Comparison of ENCODE assay signal across 21 cellular contexts in the genomic region with DNA sequence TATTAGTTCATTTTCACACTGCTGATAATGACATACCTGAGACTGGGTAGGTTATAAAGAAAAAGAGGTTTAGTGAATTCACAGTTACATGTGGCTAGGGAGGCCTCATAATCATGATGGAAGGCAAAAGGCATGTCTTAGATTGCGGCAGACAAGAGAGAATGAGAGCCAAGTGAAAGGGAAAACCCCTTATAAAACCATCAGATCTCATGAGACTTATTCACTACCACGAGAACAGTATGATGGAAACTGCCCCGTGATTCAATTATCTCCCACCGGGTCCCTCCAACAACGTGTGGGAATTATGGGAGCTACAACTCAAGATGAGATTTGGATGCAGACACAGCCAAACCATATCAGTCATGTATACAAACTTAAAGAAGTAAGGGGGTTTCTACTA. TPM values are rescaled to one million over a fixed set of nuclear protein-coding genes. Genes with fewer than 3 reads are reported as not detected.
DNase-seq lines count a peak whose midpoint lies in the region; ATAC-seq and TF ChIP-seq lines count a peak whose summit lies in the region.
"Had no signal": no experiment of that assay in that cellular context is flagged by ENCODE, and none has a peak within 500 bp of the region (broad histone marks: within the 10 kb centered on the region; RNA-seq: fewer than 3 reads in every experiment).

No MANE protein-coding gene starts in this region.

- CTCF ChIA-PET in WTC11 (lab: Charles Lee) = interaction anchor here (1.0 kb wide), 1 partner anchor 19 kb away, joined by 3 read pairs; the partner anchor contains the start of gene PYROXD1

- H3K27ac Mint-ChIP-seq in WTC11 = 0 out of 2 replicates have a peak overlapping the region, but pooled peaks have one; percentile 68
- H3K27ac Mint-ChIP-seq: CD8-positive, alpha-beta T cell; T-helper 17 cell had no signal

- H3K27me3 Mint-ChIP-seq in WTC11 (ENCODE audit: low read depth) = no peaks in the 10 kb centered on the region

- H3K36me3 Mint-ChIP-seq in WTC11 = 0 out of 2 replicates have a peak, but pooled peaks cover 3% of the 10 kb centered on the region
- H3K36me3 Mint-ChIP-seq: CD8-positive, alpha-beta T cell had no signal

- POLR2A ChIA-PET in WTC11 (lab: Charles Lee) = no interaction called here

- H3K4me1 Mint-ChIP-seq in WTC11 = peaks cover 21% of the 10 kb centered on the region
- H3K4me1 Mint-ChIP-seq: T-helper 17 cell had no signal

- TF ChIP-seq CTCF in WTC11 (IDR thresholded peaks at IDR 0.05) = no peak

- peak overlapping the region; percentile 9; the same call in 1 of the 2 replicates for H3K4me3 Mint-ChIP-seq in WTC11
- H3K4me3 Mint-ChIP-seq: CD8-positive, alpha-beta T cell; T-helper 17 cell had no signal

- DNase-seq in A172 (ENCODE audit: low spot score) (peak; percentile 16), DMS53 (lab: John Stamatoyannopoulos, UW) (peak; percentile 78), WTC11 (ENCODE audit: low spot score) (no peak), iris pigment epithelial cell (ENCODE audit: low read depth) (peak; percentile 16), activated T-cell treated with anti-CD3 and anti-CD28 coated beads for 4 hours (no peak), SW 1271 (lab: John Stamatoyannopoulos, UW) (no peak)
- DNase-seq: C1 segment of cervical spinal cord; Calu3; CD8-positive, alpha-beta T cell; H7; IMR-90; NCI-H1048; NCI-H1417 treated with DMSO at 0.1 percent for 48 hours; NCI-H187 treated with DMSO at 0.1 percent for 48 hours; NCI-H2107; NCI-H446 treated with DMSO at 0.1 percent for 48 hours; SK-N-SH; T-helper 17 cell had no signal

- H3K9me3 Mint-ChIP-seq in WTC11 = peaks cover 9% of the 10 kb centered on the region
- H3K9me3 Mint-ChIP-seq: CD8-positive, alpha-beta T cell had no signal

- ATAC-seq in WTC11 (no peak), GM21717 (IDR thresholded peaks at IDR 0.05; ENCODE audit: unreplicated experiment) (no peak), HG02610 (IDR thresholded peaks at IDR 0.05; ENCODE audit: unreplicated experiment) (no peak)
- ATAC-seq: A549; CD8-positive, alpha-beta T cell; T-helper 17 cell had no signal

TF ChIP-seq in WTC11, 78 proteins besides CTCF, POLR2A, EP300 and RAD21:
- no peak for TF ChIP-seq NR2C2 (CRISPR knock-in tag; IDR thresholded peaks at IDR 0.05)
- TF ChIP-seq ZNF423 (CRISPR knock-in tag; IDR thresholded peaks at IDR 0.05) = no peak
- no peak for TF ChIP-seq TEAD4 (CRISPR knock-in tag; IDR thresholded peaks at IDR 0.05)
- no peak for TF ChIP-seq ESRRA (CRISPR knock-in tag; IDR thresholded peaks at IDR 0.05; ENCODE audit: borderline replicate concordance)
- TF ChIP-seq, protein P1, sequence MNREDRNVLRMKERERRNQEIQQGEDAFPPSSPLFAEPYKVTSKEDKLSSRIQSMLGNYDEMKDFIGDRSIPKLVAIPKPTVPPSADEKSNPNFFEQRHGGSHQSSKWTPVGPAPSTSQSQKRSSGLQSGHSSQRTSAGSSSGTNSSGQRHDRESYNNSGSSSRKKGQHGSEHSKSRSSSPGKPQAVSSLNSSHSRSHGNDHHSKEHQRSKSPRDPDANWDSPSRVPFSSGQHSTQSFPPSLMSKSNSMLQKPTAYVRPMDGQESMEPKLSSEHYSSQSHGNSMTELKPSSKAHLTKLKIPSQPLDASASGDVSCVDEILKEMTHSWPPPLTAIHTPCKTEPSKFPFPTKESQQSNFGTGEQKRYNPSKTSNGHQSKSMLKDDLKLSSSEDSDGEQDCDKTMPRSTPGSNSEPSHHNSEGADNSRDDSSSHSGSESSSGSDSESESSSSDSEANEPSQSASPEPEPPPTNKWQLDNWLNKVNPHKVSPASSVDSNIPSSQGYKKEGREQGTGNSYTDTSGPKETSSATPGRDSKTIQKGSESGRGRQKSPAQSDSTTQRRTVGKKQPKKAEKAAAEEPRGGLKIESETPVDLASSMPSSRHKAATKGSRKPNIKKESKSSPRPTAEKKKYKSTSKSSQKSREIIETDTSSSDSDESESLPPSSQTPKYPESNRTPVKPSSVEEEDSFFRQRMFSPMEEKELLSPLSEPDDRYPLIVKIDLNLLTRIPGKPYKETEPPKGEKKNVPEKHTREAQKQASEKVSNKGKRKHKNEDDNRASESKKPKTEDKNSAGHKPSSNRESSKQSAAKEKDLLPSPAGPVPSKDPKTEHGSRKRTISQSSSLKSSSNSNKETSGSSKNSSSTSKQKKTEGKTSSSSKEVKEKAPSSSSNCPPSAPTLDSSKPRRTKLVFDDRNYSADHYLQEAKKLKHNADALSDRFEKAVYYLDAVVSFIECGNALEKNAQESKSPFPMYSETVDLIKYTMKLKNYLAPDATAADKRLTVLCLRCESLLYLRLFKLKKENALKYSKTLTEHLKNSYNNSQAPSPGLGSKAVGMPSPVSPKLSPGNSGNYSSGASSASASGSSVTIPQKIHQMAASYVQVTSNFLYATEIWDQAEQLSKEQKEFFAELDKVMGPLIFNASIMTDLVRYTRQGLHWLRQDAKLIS (CRISPR knock-in tag; IDR thresholded peaks at IDR 0.05; ENCODE audit: borderline replicate concordance) = no peak
- TF ChIP-seq EMX1 (CRISPR knock-in tag; IDR thresholded peaks at IDR 0.05) = no peak
- no peak for TF ChIP-seq KAT7 (CRISPR knock-in tag; IDR thresholded peaks at IDR 0.05; ENCODE audit: borderline replicate concordance)
- TF ChIP-seq RELA (CRISPR knock-in tag; IDR thresholded peaks at IDR 0.05; ENCODE audit: borderline replicate concordance) = no peak
- no peak for TF ChIP-seq ELF4 (CRISPR knock-in tag; IDR thresholded peaks at IDR 0.05; ENCODE audit: low read depth)
- TF ChIP-seq IRF2 (CRISPR knock-in tag; IDR thresholded peaks at IDR 0.05; ENCODE audit: borderline replicate concordance, low read depth) = no peak
- TF ChIP-seq, protein P2, sequence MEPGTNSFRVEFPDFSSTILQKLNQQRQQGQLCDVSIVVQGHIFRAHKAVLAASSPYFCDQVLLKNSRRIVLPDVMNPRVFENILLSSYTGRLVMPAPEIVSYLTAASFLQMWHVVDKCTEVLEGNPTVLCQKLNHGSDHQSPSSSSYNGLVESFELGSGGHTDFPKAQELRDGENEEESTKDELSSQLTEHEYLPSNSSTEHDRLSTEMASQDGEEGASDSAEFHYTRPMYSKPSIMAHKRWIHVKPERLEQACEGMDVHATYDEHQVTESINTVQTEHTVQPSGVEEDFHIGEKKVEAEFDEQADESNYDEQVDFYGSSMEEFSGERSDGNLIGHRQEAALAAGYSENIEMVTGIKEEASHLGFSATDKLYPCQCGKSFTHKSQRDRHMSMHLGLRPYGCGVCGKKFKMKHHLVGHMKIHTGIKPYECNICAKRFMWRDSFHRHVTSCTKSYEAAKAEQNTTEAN (CRISPR knock-in tag; IDR thresholded peaks at IDR 0.05) = no peak
- TF ChIP-seq, protein P3, sequence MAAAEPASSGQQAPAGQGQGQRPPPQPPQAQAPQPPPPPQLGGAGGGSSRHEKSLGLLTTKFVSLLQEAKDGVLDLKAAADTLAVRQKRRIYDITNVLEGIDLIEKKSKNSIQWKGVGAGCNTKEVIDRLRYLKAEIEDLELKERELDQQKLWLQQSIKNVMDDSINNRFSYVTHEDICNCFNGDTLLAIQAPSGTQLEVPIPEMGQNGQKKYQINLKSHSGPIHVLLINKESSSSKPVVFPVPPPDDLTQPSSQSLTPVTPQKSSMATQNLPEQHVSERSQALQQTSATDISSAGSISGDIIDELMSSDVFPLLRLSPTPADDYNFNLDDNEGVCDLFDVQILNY (CRISPR knock-in tag; IDR thresholded peaks at IDR 0.05) = no peak
- TF ChIP-seq MYBL2 (CRISPR knock-in tag; IDR thresholded peaks at IDR 0.05) = no peak
- TF ChIP-seq JAZF1 (CRISPR knock-in tag; IDR thresholded peaks at IDR 0.05) = no peak

RNA-seq across cellular contexts. Expression of gene PYROXD1, which starts 19.1 kb away (rescaled TPM):
- 5.9 and 6.9 TPM in 2 replicates for total RNA-seq in A172 (2014; rRNA removed; shearing (Covaris generic))
- total RNA-seq in WTC11 (2021) = 4.5 to 6.9 TPM (median 4.9 TPM) in 3 replicates

RNA-seq across cellular contexts. Expression of gene IAPP, which starts 45.7 kb away (rescaled TPM):
- total RNA-seq in A172 (2014; rRNA removed; shearing (Covaris generic)) = not detected in 2 replicates
- total RNA-seq in WTC11 (2021) = not detected in 3 replicates
- total RNA-seq: Calu3; CD8-positive, alpha-beta T cell; H7; IMR-90; T-helper 17 cell had no signal

Comparison
In these comparisons a context has a peak if more than half of its experiments do, and no peak if none do; other contexts are left out.
1. DNase-seq: peak in A172 (single experiment), DMS53 (single experiment) and iris pigment epithelial cell (single experiment); none in WTC11 (single experiment), activated T-cell treated with anti-CD3 and anti-CD28 coated beads for 4 hours (single experiment) and SW 1271 (0 of 2).